In the genomic region with DNA sequence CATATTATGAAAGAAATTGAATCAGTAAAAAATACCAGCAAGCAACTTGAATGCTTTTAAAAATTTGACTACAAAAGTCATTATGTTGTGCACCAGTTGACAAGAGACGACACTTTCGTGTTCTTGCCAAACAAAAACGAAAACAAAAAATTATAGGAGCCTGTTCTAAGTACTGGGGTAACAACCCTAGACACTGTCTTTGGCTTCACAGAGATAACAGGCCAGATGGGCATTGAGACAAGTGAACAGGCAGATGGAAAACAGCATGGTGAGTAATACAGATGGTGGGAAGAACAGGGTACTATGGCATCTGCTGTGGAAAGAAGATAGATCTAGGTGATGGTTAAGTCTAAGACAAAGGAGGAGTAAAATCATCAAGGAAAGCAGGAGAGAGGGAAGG, we compare ENCODE assay signal across 13 cellular contexts.
"Had no signal": no experiment of that assay in that cellular context is flagged by ENCODE, and none has a peak within 500 bp of the region (broad histone marks: within the 10 kb centered on the region; RNA-seq: fewer than 3 reads in every experiment).

No MANE protein-coding gene starts in this region.

- ATAC-seq: activated T-cell treated with anti-CD3 and anti-CD28 coated beads, Interleukin-2, amount 50 U/mL, for 72 hours; left lobe of liver; sciatic nerve had no signal

- DNase-seq: activated CD4-positive, alpha-beta T cell treated with anti-CD3 and anti-CD28 coated beads, Interleukin-2, amount 10 ng/mL, durations not matched to agents 24 days and 14 days; activated CD4-positive, CD25-positive, alpha-beta regulatory T cell; activated CD8-positive, alpha-beta memory T cell treated with anti-CD3 and anti-CD28 coated beads, Interleukin-2, amount 50 U/mL, for 48 hours; activated naive CD8-positive, alpha-beta T cell treated with anti-CD3 and anti-CD28 coated beads for 36 hours; activated T-cell treated with anti-CD3 and anti-CD28 coated beads, Interleukin-2, amount 50 U/mL, for 72 hours; dermis blood vessel endothelial cell; islet precursor cell; mammary epithelial cell; naive B cell; ovary; upper lobe of left lung had no signal
